Comparison of ENCODE assay signal across 36 cellular contexts in the genomic region with DNA sequence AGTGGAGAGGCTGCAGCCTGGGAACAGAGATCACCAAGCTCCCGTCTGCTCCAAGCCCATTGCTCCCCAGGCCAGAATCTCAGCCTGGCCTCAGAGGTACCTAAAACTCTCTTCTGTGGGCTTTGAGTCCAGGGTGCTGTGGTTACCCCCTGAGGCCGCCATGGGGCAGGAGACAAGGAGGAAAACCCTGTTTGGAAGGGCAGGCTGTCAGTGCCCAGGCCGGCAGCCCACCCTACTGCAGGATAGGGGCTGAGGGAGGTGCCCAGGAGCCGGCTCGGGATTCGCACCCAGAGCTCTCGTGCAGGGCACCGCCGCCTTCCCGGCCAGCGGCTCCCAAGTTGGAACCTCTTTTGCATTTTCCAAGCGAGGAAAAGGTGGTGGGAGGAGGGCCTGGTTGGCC. TPM values are rescaled to one million over a fixed set of nuclear protein-coding genes. Genes with fewer than 3 reads are reported as not detected.
"Had no signal": no experiment of that assay in that cellular context is flagged by ENCODE, and none has a peak within 500 bp of the region (broad histone marks: within the 10 kb centered on the region; RNA-seq: fewer than 3 reads in every experiment).

No MANE protein-coding gene starts in this region.

- H3K4me1 ChIP-seq: esophagus muscularis mucosa, foreskin keratinocyte, gastroesophageal sphincter, heart left ventricle, parathyroid adenoma, psoas muscle, thyroid gland, vagina had no signal

- H3K4me3 Mint-ChIP-seq: central memory CD8-positive, alpha-beta T cell; natural killer cell; stimulated activated effector memory CD8-positive, alpha-beta T cell treated with anti-CD3 and anti-CD28 coated beads, Interleukin-12 subunit alpha, Interleukin-12 subunit beta, amount 100 ng/mL, for 72 hours had no signal

- H3K36me3 ChIP-seq: esophagus muscularis mucosa, gastroesophageal sphincter, heart left ventricle, neutrophil, stomach, thyroid gland, vagina had no signal

- H3K4me1 Mint-ChIP-seq: central memory CD8-positive, alpha-beta T cell; natural killer cell; stimulated activated effector memory CD8-positive, alpha-beta T cell treated with anti-CD3 and anti-CD28 coated beads, Interleukin-12 subunit alpha, Interleukin-12 subunit beta, amount 100 ng/mL, for 72 hours had no signal

- H3K27ac ChIP-seq: coronary artery, esophagus muscularis mucosa, foreskin keratinocyte, gastroesophageal sphincter, heart left ventricle, neutrophil, parathyroid adenoma, psoas muscle, stomach, thyroid gland, vagina had no signal

- FAIRE-seq: endothelial cell of umbilical vein, islet of Langerhans had no signal

- H3K36me3 Mint-ChIP-seq: natural killer cell; stimulated activated effector memory CD8-positive, alpha-beta T cell treated with anti-CD3 and anti-CD28 coated beads, Interleukin-12 subunit alpha, Interleukin-12 subunit beta, amount 100 ng/mL, for 72 hours had no signal

- H3K9ac ChIP-seq: parathyroid adenoma had no signal

- H3K9me3 ChIP-seq: esophagus muscularis mucosa, gastroesophageal sphincter, heart left ventricle, neutrophil, psoas muscle, stomach, thyroid gland, vagina had no signal

- DNase-seq: dermis blood vessel endothelial cell; effector memory CD4-positive, alpha-beta T cell; foreskin keratinocyte; hippocampal formation; kidney glomerular epithelial cell; mammary epithelial cell; natural killer cell; stimulated activated CD4-positive, alpha-beta T cell treated with anti-CD3 and anti-CD28 coated beads, Interleukin-2, amount 100 ng/mL, for 24 hours; stimulated activated CD4-positive, alpha-beta T cell treated with anti-CD3 and anti-CD28 coated beads, Interleukin-4, amount 100 ng/mL, for 24 hours; stimulated activated naive CD4-positive, alpha-beta T cell treated with Interleukin-2 at 50 U/mL for 16 hours; stomach; thyroid gland; trophoblast cell had no signal

- H3K9me3 Mint-ChIP-seq: central memory CD8-positive, alpha-beta T cell; natural killer cell; stimulated activated effector memory CD8-positive, alpha-beta T cell treated with anti-CD3 and anti-CD28 coated beads, Interleukin-12 subunit alpha, Interleukin-12 subunit beta, amount 100 ng/mL, for 72 hours had no signal

- H3K4me3 ChIP-seq: coronary artery, esophagus muscularis mucosa, gastroesophageal sphincter, heart left ventricle, psoas muscle, smooth muscle cell, stomach, thyroid gland, vagina had no signal

- H3K27ac Mint-ChIP-seq: natural killer cell; stimulated activated effector memory CD8-positive, alpha-beta T cell treated with anti-CD3 and anti-CD28 coated beads, Interleukin-12 subunit alpha, Interleukin-12 subunit beta, amount 100 ng/mL, for 72 hours had no signal

- H3K4me2 ChIP-seq: smooth muscle cell had no signal

- ATAC-seq: foreskin keratinocyte, gastroesophageal sphincter, heart left ventricle, natural killer cell, psoas muscle, sciatic nerve had no signal

- H3K79me2 ChIP-seq: parathyroid adenoma had no signal

- H2AFZ ChIP-seq: parathyroid adenoma had no signal

RNA-seq across cellular contexts. Expression of gene UNCX, which starts 24.5 kb away (rescaled TPM):
- total RNA-seq: dermis blood vessel endothelial cell, endothelial cell of umbilical vein, esophagus muscularis mucosa, fibroblast of lung, foreskin keratinocyte, gastroesophageal sphincter, heart left ventricle, lower leg skin, mammary epithelial cell, mesenteric fat pad, myocyte, natural killer cell, omental fat pad, psoas muscle, renal cortical epithelial cell, sciatic nerve, smooth muscle cell, stomach, subcutaneous adipose tissue, temporal lobe, thyroid gland, ureter, vagina had no signal
- polyA plus RNA-seq: endothelial cell of umbilical vein, fibroblast of lung, foreskin keratinocyte, heart left ventricle, mammary epithelial cell, psoas muscle, smooth muscle cell, stomach had no signal
